ENCODE assay signal across 16 cellular contexts in genomic region chr16:19777061-19777460, GRCh38. TPM values are rescaled to one million over a fixed set of nuclear protein-coding genes. Genes with fewer than 3 reads are reported as not detected.
DNase-seq lines count a peak whose midpoint lies in the region; ATAC-seq, FAIRE-seq and TF ChIP-seq lines count a peak whose summit lies in the region.
"Had no signal": no experiment of that assay in that cellular context is flagged by ENCODE, and none has a peak within 500 bp of the region (broad histone marks: within the 10 kb centered on the region; RNA-seq: fewer than 3 reads in every experiment).

No MANE protein-coding gene starts in this region.

- TF ChIP-seq EP300 in GM12878 (IDR thresholded peaks at IDR 0.05; ENCODE audit: borderline replicate concordance in 1 of 2, control insufficient read depth in 1 of 2, low read depth in 2 of 2, low read length in 2 of 2) = no peak

- peak overlapping the region; percentile 82 for H2AFZ ChIP-seq in GM12878 (ENCODE audit: control insufficient read depth, low read depth, low read length)

- peak; percentile 29 for DNase-seq in GM10266 (ENCODE audit: extremely low spot score)
- DNase-seq in GM19238 (ENCODE audit: insufficient read length, low spot score) = peak; percentile 18
- no peak for DNase-seq in GM12878 (ENCODE audit: low read depth, low spot score)
- DNase-seq in stimulated activated naive B cell treated with anti-CD40 and anti-IgM and Interleukin-4, amounts not matched to agents 10 μg/mL and 1 μg/mL and 100 μg/mL, for 72 hours = no peak
- no peak for DNase-seq in stimulated activated CD4-positive, alpha-beta T cell treated with anti-CD3 and anti-CD28 coated beads, Interleukin-12 subunit alpha, Interleukin-12 subunit beta, amount 100 ng/mL, for 4 hours
- DNase-seq in glutamatergic neuron = no peak
- DNase-seq in NCI-H2227 treated with DMSO at 0.1 percent for 48 hours (lab: John Stamatoyannopoulos, UW) = no peak
- DNase-seq: BE2C; CD8-positive, alpha-beta memory T cell; EL; GOT3; HFFc6; NCI-H1092; NCI-H2107; Peyer's patch; SHP77 treated with DMSO at 0.1 percent for 48 hours had no signal

- CTCF ChIA-PET in GM12878 (lab: Yijun Ruan, JAX) = no interaction called here

- no peaks in the 10 kb centered on the region for H4K20me1 ChIP-seq in GM12878 (ENCODE audit: control insufficient read depth, insufficient read depth)

- no peaks in the 10 kb centered on the region for H3K27me3 Mint-ChIP-seq in stimulated activated naive B cell treated with anti-CD40 and anti-IgM and Interleukin-4, amounts not matched to agents 10 μg/mL and 1 μg/mL and 100 μg/mL, for 72 hours
- peaks cover 2% of the 10 kb centered on the region for H3K27me3 Mint-ChIP-seq in glutamatergic neuron (ENCODE audit: unreplicated experiment)
- H3K27me3 Mint-ChIP-seq: CD8-positive, alpha-beta memory T cell had no signal

- peak; percentile 78 for FAIRE-seq in GM12878 (lab: Jason Lieb, UNC)

- H3K27me3 ChIP-seq in GM12878 (replicated peaks in 1 of 2; ENCODE audit: control insufficient read depth in 2 of 2, insufficient read depth in 2 of 2, low read length in 1 of 2) = no peaks in the 10 kb centered on the region
- H3K27me3 ChIP-seq: BE2C, Peyer's patch had no signal

- no peaks in the 10 kb centered on the region for H3K79me2 ChIP-seq in GM12878 (ENCODE audit: control insufficient read depth, insufficient read depth, low read length)

- in situ Hi-C loops in GM12878 (cut with MboI) = no loop called here

- no peaks in the 10 kb centered on the region for H3K9me3 Mint-ChIP-seq in stimulated activated naive B cell treated with anti-CD40 and anti-IgM and Interleukin-4, amounts not matched to agents 10 μg/mL and 1 μg/mL and 100 μg/mL, for 72 hours
- H3K9me3 Mint-ChIP-seq in glutamatergic neuron (ENCODE audit: unreplicated experiment) = peaks cover 2% of the 10 kb centered on the region
- H3K9me3 Mint-ChIP-seq: CD8-positive, alpha-beta memory T cell; HFFc6 had no signal

- peaks cover 4 to 11% of the 10 kb centered on the region in 2 donors for H3K4me1 Mint-ChIP-seq in stimulated activated naive B cell treated with anti-CD40 and anti-IgM and Interleukin-4, amounts not matched to agents 10 μg/mL and 1 μg/mL and 100 μg/mL, for 72 hours
- H3K4me1 Mint-ChIP-seq in glutamatergic neuron (ENCODE audit: low read depth, unreplicated experiment) = peaks cover under 1% of the 10 kb centered on the region
- H3K4me1 Mint-ChIP-seq: CD8-positive, alpha-beta memory T cell had no signal

- H3K4me2 ChIP-seq in GM12878 (ENCODE audit: control insufficient read depth, insufficient read depth) = peak overlapping the region; percentile 7; the same call in 1 of the 2 replicates

- H3K4me3 ChIP-seq in GM12878 = no peak overlapping the region
- H3K4me3 ChIP-seq: Peyer's patch had no signal

- H3K9me3 ChIP-seq in GM12878 (replicated peaks; ENCODE audit: control insufficient read depth, insufficient read depth, low read length) = no peaks in the 10 kb centered on the region
- H3K9me3 ChIP-seq: BE2C, Peyer's patch had no signal

- 1% methylated on average over 3 of the region's 3 CpGs for WGBS in GM12878 (ENCODE audit: insufficient coverage, insufficient replicate concordance, low lambda C conversion rate, missing lambda C conversion rate)

- TF ChIP-seq CTCF in GM10266 (IDR thresholded peaks at IDR 0.05; ENCODE audit: control insufficient read depth, insufficient read depth, low read depth, missing control alignments) = no peak
- no peak for TF ChIP-seq CTCF in GM12878 (IDR thresholded peaks at IDR 0.05 in 2 of 3, conservative IDR thresholded peaks at IDR 0.05 in 1 of 3; ENCODE audit: control insufficient read depth in 2 of 3, extremely low read depth in 1 of 3, insufficient read depth in 1 of 3, low read depth in 3 of 3, low read length in 3 of 3)
- no peak for TF ChIP-seq CTCF in glutamatergic neuron (IDR thresholded peaks at IDR 0.05; ENCODE audit: partially characterized antibody, unreplicated experiment)

- BruUV-seq in GM12878 (replicated peaks; lab: Mats Ljungman, UMichigan) = no TSS peak

- TF ChIP-seq RAD21 in GM12878 (IDR thresholded peaks at IDR 0.05; ENCODE audit: insufficient read depth, low read depth, low read length) = no peak

- SMC1A ChIA-PET in GM12878 (lab: Charles Lee; ENCODE audit: uncharacterized antibody, unreplicated experiment) = interaction anchor here (1.8 kb wide), 1 partner anchor 28 kb away, joined by 5 read pairs; no protein-coding TSS in a partner anchor

- H3K36me3 ChIP-seq in GM12878 (ENCODE audit: control insufficient read depth in 2 of 2, insufficient read depth in 2 of 2, low read length in 1 of 2) = no peaks in the 10 kb centered on the region
- H3K36me3 ChIP-seq: BE2C, Peyer's patch had no signal

- H3K36me3 Mint-ChIP-seq in stimulated activated naive B cell treated with anti-CD40 and anti-IgM and Interleukin-4, amounts not matched to agents 10 μg/mL and 1 μg/mL and 100 μg/mL, for 72 hours = peaks cover 0 to 3% of the 10 kb centered on the region in 2 donors
- H3K36me3 Mint-ChIP-seq in glutamatergic neuron (ENCODE audit: unreplicated experiment) = no peaks in the 10 kb centered on the region
- H3K36me3 Mint-ChIP-seq: CD8-positive, alpha-beta memory T cell had no signal

- intact Hi-C loops in GM12878 (cut with micrococcal nuclease; ENCODE audit: unreplicated experiment) = no loop called here

- no peak overlapping the region for H3K9ac ChIP-seq in GM12878 (ENCODE audit: control insufficient read depth, insufficient read depth, low read length)

- peak overlapping the region; percentile 18 for H3K27ac ChIP-seq in GM12878 (ENCODE audit: control insufficient read depth, insufficient read depth)
- H3K27ac ChIP-seq: Peyer's patch had no signal

- H3K27ac Mint-ChIP-seq in stimulated activated naive B cell treated with anti-CD40 and anti-IgM and Interleukin-4, amounts not matched to agents 10 μg/mL and 1 μg/mL and 100 μg/mL, for 72 hours = no peak overlapping the region
- no peak overlapping the region for H3K27ac Mint-ChIP-seq in glutamatergic neuron (ENCODE audit: unreplicated experiment)
- H3K27ac Mint-ChIP-seq: HFFc6 had no signal

- POLR2A ChIA-PET in GM12878 (lab: Charles Lee) = no interaction called here

- ATAC-seq in GM12878 = peak; percentile 70
- peak; percentile 38 to 53 for ATAC-seq in stimulated activated naive B cell treated with anti-CD40 and anti-IgM and Interleukin-4, amounts not matched to agents 10 μg/mL and 1 μg/mL and 100 μg/mL, for 72 hours (replicated peaks)

- RAD21 ChIA-PET in GM12878 (lab: Charles Lee; ENCODE audit: unreplicated experiment) = interaction anchor here (1.0 kb wide), 1 partner anchor 110 kb away, joined by 3 read pairs; no protein-coding TSS in a partner anchor

- H3K4me3 Mint-ChIP-seq in stimulated activated naive B cell treated with anti-CD40 and anti-IgM and Interleukin-4, amounts not matched to agents 10 μg/mL and 1 μg/mL and 100 μg/mL, for 72 hours = no peak overlapping the region
- H3K4me3 Mint-ChIP-seq in glutamatergic neuron (ENCODE audit: unreplicated experiment) = no peak overlapping the region
- H3K4me3 Mint-ChIP-seq: CD8-positive, alpha-beta memory T cell; HFFc6 had no signal

- 0 out of 2 replicates have a peak, but pooled peaks cover 6% of the 10 kb centered on the region for H3K4me1 ChIP-seq in GM12878 (ENCODE audit: control insufficient read depth, insufficient read depth, low read length)
- H3K4me1 ChIP-seq: BE2C, Peyer's patch had no signal

- no peak for TF ChIP-seq POLR2A in GM12878 (IDR thresholded peaks at IDR 0.05; ENCODE audit: low read depth, low read length)

TF ChIP-seq in GM12878, 131 proteins besides CTCF, POLR2A, EP300 and RAD21:
- TF ChIP-seq SREBF2 (IDR thresholded peaks at IDR 0.05; ENCODE audit: low read length) = no peak
- TF ChIP-seq ZNF384 (IDR thresholded peaks at IDR 0.05; ENCODE audit: borderline replicate concordance, low read depth, low read length) = 0 out of 2 replicates have a peak, but pooled peaks have one; percentile 39
- TF ChIP-seq MTA2 (IDR thresholded peaks at IDR 0.05; ENCODE audit: low read depth) = peak; percentile 16; the same call in 1 of the 2 replicates

RNA-seq across cellular contexts. Expression of gene IQCK, which starts 59.0 kb away (rescaled TPM):
- 5.5 and 6.3 TPM in 2 replicates for total RNA-seq in GM12878 (2013; cell fraction: nucleolus; rRNA removed)
- total RNA-seq in GM12878 (2014; rRNA removed) = 2.0 and 2.5 TPM in 2 replicates
- 0.83 and 2.2 TPM in 2 replicates for total RNA-seq in GM12878 (2014; rRNA removed; fragmentation: Illumina TruSeq; extraction: Trizol)
- total RNA-seq in GM12878 (2021) = 2.0 and 3.1 TPM in 2 replicates
- 0.51 TPM for polyA plus RNA-seq in GM12878 (2011; ENCODE audit: low read depth)
- polyA plus RNA-seq in GM12878 (2011; rRNA removed) = 1.8 and 2.2 TPM in 2 replicates
- polyA plus RNA-seq in GM12878 (2011; cell fraction: cytosol; rRNA removed) = 1.6 TPM in 2 replicates
- 1.6 and 1.8 TPM in 2 replicates for polyA plus RNA-seq in GM12878 (2011; cell fraction: nucleus; rRNA removed)
- polyA plus RNA-seq in GM12878 (2012) = 0.79 and 0.99 TPM in 2 replicates
- 2.2 and 2.3 TPM in 2 replicates for polyA plus RNA-seq in GM12878 (2014; fragmentation: Illumina TruSeq; extraction: Trizol)
- 1 to 10 TPM; 1.5 to 4.2 TPM for polyA plus RNA-seq in GM12878 (2014; fragmentation: Nextera tagmentation; extraction: Ambion mirVana)
- polyA plus RNA-seq in GM12878 (2014; rRNA removed) = 1.0 and 1.5 TPM in 2 replicates
- polyA plus RNA-seq in GM12878 (2016; fragmentation: Nextera tagmentation; extraction: Ambion mirVana) = 1 to 10 TPM; 3.0 to 3.2 TPM
- polyA minus RNA-seq in GM12878 (2011; rRNA and poly(A)+ RNA removed) = 0.66 and 1.3 TPM in 2 replicates
- polyA minus RNA-seq in GM12878 (2011; cell fraction: cytosol; rRNA and poly(A)+ RNA removed) = 1.2 TPM in 1 of 2 replicates, not detected in the other
- polyA minus RNA-seq in GM12878 (2011; cell fraction: nucleus; rRNA and poly(A)+ RNA removed) = 1.1 and 3.3 TPM in 2 replicates
- 5.1 TPM for total RNA-seq in glutamatergic neuron (ENCODE audit: unreplicated experiment)

RNA-seq across cellular contexts. Expression of gene KNOP1, which starts 59.0 kb away (rescaled TPM):
- 37.5 and 38.3 TPM in 2 replicates for total RNA-seq in GM12878 (2013; cell fraction: nucleolus; rRNA removed)
- 13.8 and 16.8 TPM in 2 replicates for total RNA-seq in GM12878 (2014; rRNA removed)
- 32.1 and 36.0 TPM in 2 replicates for total RNA-seq in GM12878 (2014; rRNA removed; fragmentation: Illumina TruSeq; extraction: Trizol)
- 27.0 and 29.7 TPM in 2 replicates for total RNA-seq in GM12878 (2021)
- 8.9 TPM for polyA plus RNA-seq in GM12878 (2011; ENCODE audit: low read depth)
- polyA plus RNA-seq in GM12878 (2011; rRNA removed) = 19.8 and 28.3 TPM in 2 replicates
- 9.9 and 10.4 TPM in 2 replicates for polyA plus RNA-seq in GM12878 (2011; cell fraction: cytosol; rRNA removed)
- polyA plus RNA-seq in GM12878 (2011; cell fraction: nucleus; rRNA removed) = 13.4 and 16.9 TPM in 2 replicates
- polyA plus RNA-seq in GM12878 (2012) = 21.6 and 22.1 TPM in 2 replicates
- polyA plus RNA-seq in GM12878 (2014; fragmentation: Illumina TruSeq; extraction: Trizol) = 47.2 and 50.3 TPM in 2 replicates
- polyA plus RNA-seq in GM12878 (2014; fragmentation: Nextera tagmentation; extraction: Ambion mirVana) = 10 to 100 TPM; 35.1 to 46.4 TPM
- polyA plus RNA-seq in GM12878 (2014; rRNA removed) = 28.1 and 28.5 TPM in 2 replicates
- 10 to 100 TPM; 30.6 to 33.5 TPM for polyA plus RNA-seq in GM12878 (2016; fragmentation: Nextera tagmentation; extraction: Ambion mirVana)
- 14.6 and 16.8 TPM in 2 replicates for polyA minus RNA-seq in GM12878 (2011; rRNA and poly(A)+ RNA removed)
- 5.0 and 6.0 TPM in 2 replicates for polyA minus RNA-seq in GM12878 (2011; cell fraction: cytosol; rRNA and poly(A)+ RNA removed)
- 7.7 and 15.7 TPM in 2 replicates for polyA minus RNA-seq in GM12878 (2011; cell fraction: nucleus; rRNA and poly(A)+ RNA removed)
- 25.6 TPM for total RNA-seq in glutamatergic neuron (ENCODE audit: unreplicated experiment)

Comparison
In these comparisons a context has a peak if more than half of its experiments do, and no peak if none do; other contexts are left out.
1. DNase-seq: peak in GM10266 (single experiment) and GM19238 (single experiment); none in GM12878 (single experiment), stimulated activated naive B cell treated with anti-CD40 and anti-IgM and Interleukin-4, amounts not matched to agents 10 μg/mL and 1 μg/mL and 100 μg/mL, for 72 hours (single experiment), stimulated activated CD4-positive, alpha-beta T cell treated with anti-CD3 and anti-CD28 coated beads, Interleukin-12 subunit alpha, Interleukin-12 subunit beta, amount 100 ng/mL, for 4 hours (single experiment), glutamatergic neuron (single experiment) and NCI-H2227 treated with DMSO at 0.1 percent for 48 hours (single experiment).